ENCODE assay signal across 6 cellular contexts in the genomic region with DNA sequence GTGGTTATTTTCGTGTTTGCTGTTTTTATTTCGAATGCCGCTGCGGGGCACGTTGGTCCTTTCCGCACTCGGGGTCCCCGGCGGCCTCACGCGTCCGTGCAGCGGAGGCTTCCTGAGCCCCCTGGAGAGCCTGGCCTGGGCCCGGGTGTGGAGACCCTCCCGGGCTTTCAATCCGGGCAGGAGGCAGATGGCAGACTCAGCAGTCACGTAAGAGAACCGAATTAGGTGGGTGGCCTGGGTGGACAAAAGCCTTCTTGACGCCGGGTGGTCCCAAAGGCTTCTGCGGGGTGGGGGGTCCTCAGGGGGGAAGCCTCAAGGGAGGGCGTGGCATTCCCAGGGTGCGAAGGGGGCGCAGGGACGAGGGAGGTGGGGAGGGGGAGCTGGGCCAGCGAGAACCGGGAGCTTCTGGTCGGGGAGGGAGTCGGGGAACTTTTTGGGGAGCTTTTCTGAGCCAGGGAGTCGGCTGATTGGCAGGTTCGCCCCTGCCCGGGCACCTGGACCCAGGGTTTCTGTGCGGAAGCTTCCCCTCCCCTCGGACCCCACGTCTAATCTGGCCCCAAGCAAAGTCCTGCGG. TPM values are rescaled to one million over a fixed set of nuclear protein-coding genes. Genes with fewer than 3 reads are reported as not detected.
DNase-seq lines count a peak whose midpoint lies in the region; ATAC-seq and TF ChIP-seq lines count a peak whose summit lies in the region.

No MANE protein-coding gene starts in this region.

- H3K4me3 ChIP-seq in IMR-90 (ENCODE audit: insufficient read depth, low read depth, low read length) (peak overlapping the region; percentile 59), coronary artery (peak overlapping the region; percentile 89), psoas muscle (peak overlapping the region; percentile 81)

- H3K56ac ChIP-seq in IMR-90 (ENCODE audit: extremely low read depth, insufficient read depth, low read length), result no peak overlapping the region; the same call in 1 of the 2 replicates

- no peak overlapping the region for H2BK5ac ChIP-seq in IMR-90 (ENCODE audit: low read depth, low read length, poor library complexity, severe bottlenecking)

- dilution Hi-C loops in IMR-90 (cut with HindIII; ENCODE audit: low sequenced_read_pairs, unreplicated experiment), result no loop called here

- H3K27me3 ChIP-seq in IMR-90 (ENCODE audit: control insufficient read depth, insufficient read depth, low read length) (no peaks in the 10 kb centered on the region), psoas muscle (ENCODE audit: insufficient read depth in 3 of 3, low read length in 2 of 3) (peaks cover 0 to 10% (median 0%) of the 10 kb centered on the region in 3 donors)

- BruUV-seq in IMR-90 (replicated peaks; lab: Mats Ljungman, UMichigan), result no TSS peak

- no peak for TF ChIP-seq RAD21 in IMR-90 (IDR thresholded peaks at IDR 0.05; ENCODE audit: low read length)

- peak overlapping the region; percentile 69 for H4K91ac ChIP-seq in IMR-90 (ENCODE audit: insufficient read depth, low read depth, low read length)

- H3K18ac ChIP-seq in IMR-90 (ENCODE audit: low read depth, low read length), result no peak overlapping the region

- WGBS in IMR-90 (ENCODE audit: extremely low coverage in 2 of 2, insufficient read length in 1 of 2), 2 experiments, result 2% methylated on average over 16 of the region's 36 CpGs; no CpG with 5 or more reads in 1 of the 2 experiments
- 1 to 2% (median 2%) methylated on average over 32 to 36 of the region's 36 CpGs for WGBS in psoas muscle, 3 donors

- peak overlapping the region; percentile 18; the same call in 1 of the 2 replicates for H3K9ac ChIP-seq in IMR-90 (ENCODE audit: low read depth, low read length)

- intact Hi-C loops in IMR-90 (cut with micrococcal nuclease) (loop anchor here (5.0 kb wide), 1 partner anchor 56 kb away; no protein-coding TSS in a partner anchor), psoas muscle (cut with DNase I) (no loop called here)

- H3K36me3 ChIP-seq in IMR-90 (ENCODE audit: control insufficient read depth, insufficient read depth, low read length) (no peaks in the 10 kb centered on the region), psoas muscle (ENCODE audit: insufficient read depth in 1 of 2, low read depth in 1 of 2) (no peaks in the 10 kb centered on the region)

- H2AFZ ChIP-seq in IMR-90 (replicated peaks; ENCODE audit: low read length, poor library complexity), result peak overlapping the region; percentile 89

- H2AK5ac ChIP-seq in IMR-90 (ENCODE audit: low read depth, low read length), result peak overlapping the region; percentile 46

- H2AK9ac ChIP-seq in IMR-90 (replicated peaks; ENCODE audit: low read depth, low read length, poor library complexity), result peak overlapping the region; percentile 95

- in situ Hi-C loops in IMR-90 (cut with MboI; ENCODE audit: low sequenced_read_pairs), result no loop called here

- 0 out of 2 replicates have a peak overlapping the region, but pooled peaks have one; percentile 2 for H4K5ac ChIP-seq in IMR-90 (ENCODE audit: low read depth, low read length)

- no peak for TF ChIP-seq POLR2A in IMR-90 (IDR thresholded peaks at IDR 0.05; ENCODE audit: low read depth, low read length)

- peak overlapping the region; percentile 88 for H3K4ac ChIP-seq in IMR-90 (ENCODE audit: low read depth, low read length)

- peaks cover 9 to 35% of the 10 kb centered on the region in 2 experiments; a peak in 3 of 4 replicates for H3K79me1 ChIP-seq in IMR-90 (ENCODE audit: low read depth in 1 of 2, low read length in 2 of 2)

- peak overlapping the region; percentile 1; the same call in 1 of the 2 replicates for H3K27ac ChIP-seq in IMR-90 (ENCODE audit: insufficient read depth, low read length)
- peak overlapping the region; percentile 96 to 100 for H3K27ac ChIP-seq in coronary artery
- H3K27ac ChIP-seq in psoas muscle, result peak overlapping the region; percentile 92

- H3K4me2 ChIP-seq in IMR-90 (ENCODE audit: low read depth, low read length), result peak overlapping the region; percentile 68

- peaks cover 4% of the 10 kb centered on the region for H4K20me1 ChIP-seq in IMR-90 (ENCODE audit: insufficient read depth, low read length)

- H2BK120ac ChIP-seq in IMR-90 (ENCODE audit: low read depth, low read length), result no peak overlapping the region

- no peak overlapping the region for H2BK20ac ChIP-seq in IMR-90 (ENCODE audit: low read depth, low read length)

- H2BK15ac ChIP-seq in IMR-90 (ENCODE audit: low read depth, low read length), result no peak overlapping the region; the same call in 2 of the 3 replicates

- ATAC-seq in IMR-90 (ENCODE audit: low read depth), result no peak
- no peak for ATAC-seq in psoas muscle
- no peak for ATAC-seq in HG03159 (IDR thresholded peaks at IDR 0.05; ENCODE audit: unreplicated experiment)

- no peaks in the 10 kb centered on the region for H3K9me1 ChIP-seq in IMR-90 (ENCODE audit: insufficient read depth, low read length)

- H3K4me1 ChIP-seq in IMR-90 (ENCODE audit: control insufficient read depth, insufficient read depth, low read length) (peaks cover 12% of the 10 kb centered on the region), psoas muscle (peaks cover 11% of the 10 kb centered on the region)

- TF ChIP-seq CTCF in IMR-90 (conservative IDR thresholded peaks at IDR 0.05; ENCODE audit: low read depth, low read length) (no peak), coronary artery (IDR thresholded peaks at IDR 0.05) (no peak), psoas muscle (IDR thresholded peaks at IDR 0.05) (no peak)

- H3K9me3 ChIP-seq in IMR-90 (ENCODE audit: control insufficient read depth, insufficient read depth, low read length) (no peaks in the 10 kb centered on the region), psoas muscle (no peaks in the 10 kb centered on the region)

- peak overlapping the region; percentile 24; the same call in 1 of the 2 replicates for H3K23ac ChIP-seq in IMR-90 (ENCODE audit: low read depth, low read length)

- DNase-seq in IMR-90 (no peak), coronary artery (ENCODE audit: low spot score) (no peak), psoas muscle (peak; percentile 20 to 53), NCI-H1436 treated with DMSO at 0.1 percent for 48 hours (lab: John Stamatoyannopoulos, UW) (no peak), NCI-H226 (no peak)

- POLR2A ChIA-PET in IMR-90 (lab: Charles Lee; ENCODE audit: unreplicated experiment), result no interaction called here

- H4K8ac ChIP-seq in IMR-90 (ENCODE audit: low read depth in 2 of 2, low read length in 2 of 2), result peak overlapping the region; percentile 51 to 85

- H3K14ac ChIP-seq in IMR-90 (replicated peaks; ENCODE audit: low read depth, low read length), result peak overlapping the region; percentile 44; the same call in 1 of the 2 replicates

- CTCF ChIA-PET in IMR-90 (lab: Yijun Ruan, JAX), result interaction anchor here (1.0 to 1.6 kb wide), 2 partner anchors 12 to 18 kb away, joined by 3 to 4 read pairs; a partner anchor contains a TSS

TF ChIP-seq in IMR-90, 13 proteins besides CTCF, POLR2A, EP300 and RAD21:
- TF ChIP-seq CEBPB (IDR thresholded peaks at IDR 0.05; ENCODE audit: low read depth, low read length), result no peak
- no peak for TF ChIP-seq MAFK (IDR thresholded peaks at IDR 0.05; ENCODE audit: low read depth, low read length)

RNA-seq across cellular contexts. Expression of a gene that starts 1.2 kb away (rescaled TPM):
- total RNA-seq in IMR-90 (2012; rRNA removed), result 1.4 and 3.1 TPM in 2 replicates
- 11.7 and 18.9 TPM in 2 replicates for polyA plus RNA-seq in IMR-90 (2012; rRNA removed)
- polyA plus RNA-seq in IMR-90 (2012; cell fraction: cytosol; rRNA removed), result 21.4 and 27.9 TPM in 2 replicates
- polyA plus RNA-seq in IMR-90 (2012; cell fraction: nucleus; rRNA removed; ENCODE audit: low replicate concordance), result 217 and 369 TPM in 2 replicates
- total RNA-seq in psoas muscle, result 10 to 100 TPM in 3 of 4 donors, 1 to 10 TPM in 1; 7.2 to 21.8 (median 12.6) TPM
- polyA plus RNA-seq in psoas muscle, result 10 to 100 TPM in 1 of 3 donors, 1 to 10 TPM in 2; 2.3 to 20.2 (median 5.4) TPM

RNA-seq across cellular contexts. Expression of a gene that starts 12.2 kb away (rescaled TPM):
- total RNA-seq in IMR-90 (2012; rRNA removed) (92.2 and 105 TPM in 2 replicates), psoas muscle (10 to 100 TPM in 1 of 4 donors, 1 to 10 TPM in 3; 2.9 to 12.4 (median 8.1) TPM)
- polyA plus RNA-seq in IMR-90 (2012; rRNA removed) (99.1 and 138 TPM in 2 replicates), psoas muscle (10 to 100 TPM; 13.3 to 22.1 (median 17.1) TPM)
- polyA plus RNA-seq in IMR-90 (2012; cell fraction: cytosol; rRNA removed), result 153 and 262 TPM in 2 replicates
- polyA plus RNA-seq in IMR-90 (2012; cell fraction: nucleus; rRNA removed; ENCODE audit: low replicate concordance), result 50.0 and 115 TPM in 2 replicates

RNA-seq across cellular contexts. Expression of a gene that starts 18.8 kb away (rescaled TPM):
- 8.1 and 11.4 TPM in 2 replicates for total RNA-seq in IMR-90 (2012; rRNA removed)
- polyA plus RNA-seq in IMR-90 (2012; rRNA removed), result 115 and 124 TPM in 2 replicates
- polyA plus RNA-seq in IMR-90 (2012; cell fraction: cytosol; rRNA removed), result 128 and 199 TPM in 2 replicates
- 291 and 688 TPM in 2 replicates for polyA plus RNA-seq in IMR-90 (2012; cell fraction: nucleus; rRNA removed; ENCODE audit: low replicate concordance)
- total RNA-seq in psoas muscle, result 1 to 10 TPM; 3.4 to 5.4 (median 4.6) TPM
- polyA plus RNA-seq in psoas muscle, result 1 to 10 TPM; 1.3 to 3.0 (median 1.4) TPM

RNA-seq across cellular contexts. Expression of a gene that starts 19.3 kb away (rescaled TPM):
- total RNA-seq in IMR-90 (2012; rRNA removed), result not detected in 2 replicates
- not detected in 2 replicates for polyA plus RNA-seq in IMR-90 (2012; rRNA removed)
- polyA plus RNA-seq in IMR-90 (2012; cell fraction: cytosol; rRNA removed), result not detected in 2 replicates
- 0.02 and 0.03 TPM in 2 replicates for polyA plus RNA-seq in IMR-90 (2012; cell fraction: nucleus; rRNA removed; ENCODE audit: low replicate concordance)
- 100 to 1,000 TPM in 2 of 4 donors, 10 to 100 TPM in 2; 13.9 to 249 (median 109) TPM for total RNA-seq in psoas muscle
- 100 to 1,000 TPM in 1 of 3 donors, 10 to 100 TPM in 2; 38.1 to 239 (median 58.5) TPM for polyA plus RNA-seq in psoas muscle

RNA-seq across cellular contexts. Expression of a gene that starts 34.9 kb away (rescaled TPM):
- total RNA-seq in IMR-90 (2012; rRNA removed) (0.28 and 0.54 TPM in 2 replicates), psoas muscle (not detected)
- polyA plus RNA-seq in IMR-90 (2012; rRNA removed) (2.1 and 2.3 TPM in 2 replicates), psoas muscle (under 1 TPM in 1 of 3 donors, not detected in 2; 0.03 TPM)
- polyA plus RNA-seq in IMR-90 (2012; cell fraction: cytosol; rRNA removed), result 0.66 and 1.7 TPM in 2 replicates
- polyA plus RNA-seq in IMR-90 (2012; cell fraction: nucleus; rRNA removed; ENCODE audit: low replicate concordance), result 8.1 and 24.8 TPM in 2 replicates

Comparison
In these comparisons a context has a peak if more than half of its experiments do, and no peak if none do; other contexts are left out.
1. DNase-seq: peak in psoas muscle (2 of 2); none in IMR-90 (single experiment), coronary artery (single experiment), NCI-H1436 treated with DMSO at 0.1 percent for 48 hours (single experiment) and NCI-H226 (single experiment).
2. H3K27ac ChIP-seq: peak in every context shown above with its lines; median percentile 98 in coronary artery; 92 in psoas muscle; 1 in IMR-90.
3. Peak in every context shown above with its lines, with median percentiles within 50 percentile points of each other: H3K4me3 ChIP-seq.